Comparison of ENCODE assay signal across 21 cellular contexts in genomic region chr21:42657676-42658319, GRCh38. TPM values are rescaled to one million over a fixed set of nuclear protein-coding genes. Genes with fewer than 3 reads are reported as not detected.
DNase-seq lines count a peak whose midpoint lies in the region; ATAC-seq and TF ChIP-seq lines count a peak whose summit lies in the region.
"Had no signal": no experiment of that assay in that cellular context is flagged by ENCODE, and none has a peak within 500 bp of the region (broad histone marks: within the 10 kb centered on the region; RNA-seq: fewer than 3 reads in every experiment).

No MANE protein-coding gene starts in this region.

- H3K4me1 Mint-ChIP-seq in CD4-positive, alpha-beta T cell (ENCODE audit: low read depth): peaks cover 20% of the 10 kb centered on the region
- H3K4me1 Mint-ChIP-seq in nephron: peaks cover 40% of the 10 kb centered on the region
- H3K4me1 Mint-ChIP-seq in stimulated activated memory B cell treated with anti-CD40 and anti-IgM and Interleukin-4, amounts not matched to agents 10 μg/mL and 1 μg/mL and 100 μg/mL, for 72 hours: peaks cover 53% of the 10 kb centered on the region
- H3K4me1 Mint-ChIP-seq in neural progenitor cell: peaks cover 34% of the 10 kb centered on the region

- H3K4me1 ChIP-seq in NT2/D1 (ENCODE audit: insufficient read depth, insufficient read length) (peaks cover 54% of the 10 kb centered on the region), neural progenitor cell (peaks cover 24% of the 10 kb centered on the region)

- intact Hi-C loops in CD4-positive, alpha-beta T cell (cut with DNase I, micrococcal nuclease): loop anchor here in 1 of 2 experiments (5.0 kb wide), 1 partner anchor 90 kb away; no protein-coding TSS in a partner anchor

- no peaks in the 10 kb centered on the region for H3K9me3 Mint-ChIP-seq in CD4-positive, alpha-beta T cell
- no peaks in the 10 kb centered on the region for H3K9me3 Mint-ChIP-seq in nephron
- H3K9me3 Mint-ChIP-seq in stimulated activated memory B cell treated with anti-CD40 and anti-IgM and Interleukin-4, amounts not matched to agents 10 μg/mL and 1 μg/mL and 100 μg/mL, for 72 hours: no peaks in the 10 kb centered on the region
- no peaks in the 10 kb centered on the region for H3K9me3 Mint-ChIP-seq in neural progenitor cell
- H3K9me3 Mint-ChIP-seq: CD4-positive, alpha-beta memory T cell had no signal

- peaks cover 24% of the 10 kb centered on the region for H3F3A ChIP-seq in neural progenitor cell (ENCODE audit: low read depth)

- H3K36me3 Mint-ChIP-seq in CD4-positive, alpha-beta T cell (ENCODE audit: low read depth): no peaks in the 10 kb centered on the region
- peaks cover 4% of the 10 kb centered on the region for H3K36me3 Mint-ChIP-seq in nephron (ENCODE audit: low read depth)
- H3K36me3 Mint-ChIP-seq in stimulated activated memory B cell treated with anti-CD40 and anti-IgM and Interleukin-4, amounts not matched to agents 10 μg/mL and 1 μg/mL and 100 μg/mL, for 72 hours: no peaks in the 10 kb centered on the region
- H3K36me3 Mint-ChIP-seq in neural progenitor cell: peaks cover 3% of the 10 kb centered on the region
- H3K36me3 Mint-ChIP-seq: CD4-positive, alpha-beta memory T cell had no signal

- no peaks in the 10 kb centered on the region for H3K9me3 ChIP-seq in CD4-positive, alpha-beta T cell (ENCODE audit: control insufficient read depth, low read length)
- H3K9me3 ChIP-seq in NT2/D1 (ENCODE audit: insufficient read depth, low read length) (no peaks in the 10 kb centered on the region), neural progenitor cell (ENCODE audit: low read depth) (no peaks in the 10 kb centered on the region)
- H3K9me3 ChIP-seq: SJSA1 had no signal

- no peak overlapping the region for H3K4me2 ChIP-seq in neural progenitor cell

- H3K27me3 ChIP-seq in CD4-positive, alpha-beta T cell (ENCODE audit: control insufficient read depth, insufficient read depth, low read length): no peaks in the 10 kb centered on the region
- H3K27me3 ChIP-seq in NT2/D1 (ENCODE audit: insufficient read depth, insufficient read length) (no peaks in the 10 kb centered on the region), neural progenitor cell (no peaks in the 10 kb centered on the region)

- POLR2A ChIA-PET in CD4-positive, alpha-beta T cell (lab: Charles Lee): interaction anchor here (1.6 kb wide), 1 partner anchor 89 kb away, joined by 3 read pairs; no protein-coding TSS in a partner anchor

- no peak overlapping the region for H3K4me3 Mint-ChIP-seq in CD4-positive, alpha-beta T cell
- H3K4me3 Mint-ChIP-seq in nephron (peak overlapping the region in 2 of 3 experiments; percentile 52 to 63), neural progenitor cell (no peak overlapping the region)
- peak overlapping the region; percentile 71 for H3K4me3 Mint-ChIP-seq in stimulated activated memory B cell treated with anti-CD40 and anti-IgM and Interleukin-4, amounts not matched to agents 10 μg/mL and 1 μg/mL and 100 μg/mL, for 72 hours
- H3K4me3 Mint-ChIP-seq: CD4-positive, alpha-beta memory T cell; HFFc6 had no signal

- TF ChIP-seq CTCF in CD4-positive, alpha-beta T cell (IDR thresholded peaks at IDR 0.05): no peak
- TF ChIP-seq CTCF in nephron (IDR thresholded peaks at IDR 0.05; ENCODE audit: unreplicated experiment in 3 of 3): no peak
- no peak for TF ChIP-seq CTCF in neural progenitor cell (IDR thresholded peaks at IDR 0.05)

- no peaks in the 10 kb centered on the region for H3K27me3 Mint-ChIP-seq in CD4-positive, alpha-beta T cell
- H3K27me3 Mint-ChIP-seq in nephron (ENCODE audit: low read depth) (no peaks in the 10 kb centered on the region), neural progenitor cell (ENCODE audit: insufficient read depth, low read depth) (peaks cover 7% of the 10 kb centered on the region)
- H3K27me3 Mint-ChIP-seq in stimulated activated memory B cell treated with anti-CD40 and anti-IgM and Interleukin-4, amounts not matched to agents 10 μg/mL and 1 μg/mL and 100 μg/mL, for 72 hours: peaks cover 52% of the 10 kb centered on the region

- CTCF ChIA-PET in CD4-positive, alpha-beta T cell (lab: Charles Lee): no interaction called here

- ATAC-seq in CD4-positive, alpha-beta T cell (ENCODE audit: poor library complexity): no peak
- no peak for ATAC-seq in stimulated activated memory B cell treated with anti-CD40 and anti-IgM and Interleukin-4, amounts not matched to agents 10 μg/mL and 1 μg/mL and 100 μg/mL, for 72 hours
- no peak for ATAC-seq in HG02678 (IDR thresholded peaks at IDR 0.05; ENCODE audit: unreplicated experiment)
- ATAC-seq: GM12878, Panc1 had no signal

- H3K27ac ChIP-seq in CD4-positive, alpha-beta T cell (ENCODE audit: low read depth, low read length): no peak overlapping the region
- H3K27ac ChIP-seq in neural progenitor cell: no peak overlapping the region
- H3K27ac ChIP-seq: SJSA1 had no signal

- no peak overlapping the region for H2AFZ ChIP-seq in neural progenitor cell (replicated peaks)

- H3K36me3 ChIP-seq in NT2/D1 (ENCODE audit: insufficient read depth, insufficient read length, low read length) (peaks cover 55% of the 10 kb centered on the region), neural progenitor cell (no peaks in the 10 kb centered on the region)
- H3K36me3 ChIP-seq: SJSA1 had no signal

- peaks cover 85% of the 10 kb centered on the region for H3K79me2 ChIP-seq in neural progenitor cell (ENCODE audit: low read depth)

- no peak overlapping the region for H3K4me3 ChIP-seq in NT2/D1 (ENCODE audit: insufficient read length, low read depth)
- H3K4me3 ChIP-seq in neural progenitor cell: no peak overlapping the region
- H3K4me3 ChIP-seq: GM12878, SJSA1 had no signal

- peak overlapping the region; percentile 66 for H3K27ac Mint-ChIP-seq in CD4-positive, alpha-beta T cell
- H3K27ac Mint-ChIP-seq in nephron (no peak overlapping the region), neural progenitor cell (no peak overlapping the region)
- H3K27ac Mint-ChIP-seq in stimulated activated memory B cell treated with anti-CD40 and anti-IgM and Interleukin-4, amounts not matched to agents 10 μg/mL and 1 μg/mL and 100 μg/mL, for 72 hours: peak overlapping the region; percentile 77
- H3K27ac Mint-ChIP-seq: HFFc6 had no signal

- peaks cover 79% of the 10 kb centered on the region for H4K20me1 ChIP-seq in neural progenitor cell (ENCODE audit: low read depth)

- H3K9ac ChIP-seq in NT2/D1 (ENCODE audit: insufficient read length, low read depth): peak overlapping the region; percentile 54
- H3K9ac ChIP-seq in neural progenitor cell: no peak overlapping the region

- DNase-seq in CD4-positive, alpha-beta T cell: no peak
- DNase-seq in NT2/D1 (ENCODE audit: low read depth, low spot score) (no peak), neural progenitor cell (ENCODE audit: low spot score) (no peak), SW 1271 (lab: John Stamatoyannopoulos, UW) (no peak)
- DNase-seq: AML-193; CD4-positive, alpha-beta memory T cell; DMS153; EL; HFFc6; IMR-90; NCI-H1048; NCI-H2029 treated with DMSO at 0.1 percent for 48 hours; NCI-H2171; NCI-H526 had no signal

RNA-seq across cellular contexts. Expression of gene PDE9A, which starts 4.4 kb away (rescaled TPM):
- total RNA-seq in CD4-positive, alpha-beta T cell: 10 to 100 TPM; 12.6 to 13.2 TPM
- total RNA-seq in neural progenitor cell (ENCODE audit: low replicate concordance): 40.2 and 41.0 TPM in 2 replicates
- total RNA-seq: HFFc6, MCF 10A had no signal

Comparison
In these comparisons a context has a peak if more than half of its experiments do, and no peak if none do; other contexts are left out.
1. H3K27ac Mint-ChIP-seq: peak in CD4-positive, alpha-beta T cell (single experiment) and stimulated activated memory B cell treated with anti-CD40 and anti-IgM and Interleukin-4, amounts not matched to agents 10 μg/mL and 1 μg/mL and 100 μg/mL, for 72 hours (single experiment); none in nephron (0 of 3) and neural progenitor cell (single experiment).
2. H3K4me3 Mint-ChIP-seq: peak in nephron (2 of 3) and stimulated activated memory B cell treated with anti-CD40 and anti-IgM and Interleukin-4, amounts not matched to agents 10 μg/mL and 1 μg/mL and 100 μg/mL, for 72 hours (single experiment); none in CD4-positive, alpha-beta T cell (single experiment) and neural progenitor cell (single experiment).